In the genomic region with DNA sequence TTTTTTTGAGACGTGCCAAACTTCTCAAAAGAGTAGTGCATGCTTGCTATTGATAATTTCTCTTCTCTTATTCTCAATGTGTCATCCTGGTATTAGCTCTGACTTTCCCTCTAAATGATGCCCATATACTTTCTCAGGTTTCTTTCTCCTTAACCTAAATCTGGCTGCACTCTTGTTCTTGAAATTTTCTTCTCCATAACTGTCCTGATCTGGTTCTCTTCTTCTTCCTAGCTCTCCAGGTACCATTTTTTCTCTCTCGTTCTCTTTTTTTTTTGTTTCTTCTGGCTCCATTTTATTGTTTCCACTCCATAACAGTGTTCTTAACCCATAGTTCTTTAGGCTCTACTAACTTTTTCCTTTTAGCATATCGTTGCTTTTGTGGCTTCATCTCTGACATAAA, we compare ENCODE assay signal across 19 cellular contexts. TPM values are rescaled to one million over a fixed set of nuclear protein-coding genes. Genes with fewer than 3 reads are reported as not detected.
A peak's percentile ranks its signal among the peaks of the same experiment; 100 is the strongest.
DNase-seq lines count a peak whose midpoint lies in the region; ATAC-seq and TF ChIP-seq lines count a peak whose summit lies in the region.
"Had no signal": no experiment of that assay in that cellular context is flagged by ENCODE, and none has a peak within 500 bp of the region (broad histone marks: within the 10 kb centered on the region; RNA-seq: fewer than 3 reads in every experiment).

No MANE protein-coding gene starts in this region.

- H3K4me1 ChIP-seq in Panc1 (ENCODE audit: control insufficient read depth, insufficient read depth, low read length): peaks cover 11% of the 10 kb centered on the region; the same call in 1 of the 2 replicates
- H3K4me1 ChIP-seq in body of pancreas: peaks cover 44% of the 10 kb centered on the region

- peaks cover 6% of the 10 kb centered on the region for H3K36me3 Mint-ChIP-seq in Calu3 (ENCODE audit: insufficient read depth, unreplicated experiment)
- H3K36me3 Mint-ChIP-seq in osteocyte (ENCODE audit: unreplicated experiment): no peaks in the 10 kb centered on the region
- H3K36me3 Mint-ChIP-seq in activated T-helper 2 cell treated with anti-CD3 and anti-CD28 coated beads, Interferon-gamma antibody, Interleukin-2, Interleukin-4, amounts not matched to agents 10 μg/mL and 5 μg/mL and 100 μg/mL, durations not matched to agents 14 hours and 24 hours and 36 hours (ENCODE audit: low read depth): no peaks in the 10 kb centered on the region
- H3K36me3 Mint-ChIP-seq: CD8-positive, alpha-beta T cell had no signal

- H3K27ac Mint-ChIP-seq in Calu3 (ENCODE audit: unreplicated experiment) (peak overlapping the region; percentile 87), osteocyte (ENCODE audit: unreplicated experiment) (peak overlapping the region; percentile 13)
- H3K27ac Mint-ChIP-seq in activated T-helper 2 cell treated with anti-CD3 and anti-CD28 coated beads, Interferon-gamma antibody, Interleukin-2, Interleukin-4, amounts not matched to agents 10 μg/mL and 5 μg/mL and 100 μg/mL, durations not matched to agents 14 hours and 24 hours and 36 hours: no peak overlapping the region
- H3K27ac Mint-ChIP-seq: CD8-positive, alpha-beta T cell had no signal

- TF ChIP-seq CTCF in Calu3 (IDR thresholded peaks at IDR 0.05; ENCODE audit: unreplicated experiment) (no peak), Panc1 (IDR thresholded peaks at IDR 0.05) (no peak), body of pancreas (IDR thresholded peaks at IDR 0.05) (no peak), osteocyte (IDR thresholded peaks at IDR 0.05) (no peak), dorsolateral prefrontal cortex (IDR thresholded peaks at IDR 0.05 in 54 of 56, conservative IDR thresholded peaks at IDR 0.05 in 2 of 56; ENCODE audit: low read depth in 1 of 56, partially characterized antibody in 56 of 56) (no peak)

- no peaks in the 10 kb centered on the region for H3K27me3 ChIP-seq in Panc1 (ENCODE audit: control insufficient read depth, insufficient read depth, low read length)
- H3K27me3 ChIP-seq in body of pancreas: no peaks in the 10 kb centered on the region
- H3K27me3 ChIP-seq in dorsolateral prefrontal cortex: no peaks in the 10 kb centered on the region
- H3K27me3 ChIP-seq: BLaER1 treated with 17β-estradiol and CSF1 and Interleukin-3, amounts not matched to agents 10 nM and 100 nM had no signal

- H3K27me3 Mint-ChIP-seq in Calu3 (ENCODE audit: unreplicated experiment) (no peaks in the 10 kb centered on the region), osteocyte (ENCODE audit: unreplicated experiment) (no peaks in the 10 kb centered on the region)
- H3K27me3 Mint-ChIP-seq in activated T-helper 2 cell treated with anti-CD3 and anti-CD28 coated beads, Interferon-gamma antibody, Interleukin-2, Interleukin-4, amounts not matched to agents 10 μg/mL and 5 μg/mL and 100 μg/mL, durations not matched to agents 14 hours and 24 hours and 36 hours (ENCODE audit: low read depth): no peaks in the 10 kb centered on the region

- H3K27ac ChIP-seq in Panc1 (ENCODE audit: low read length): peak overlapping the region; percentile 80
- peak overlapping the region in 3 of 4 donors; percentile 77 to 88 (median 82) for H3K27ac ChIP-seq in body of pancreas
- H3K27ac ChIP-seq in dorsolateral prefrontal cortex: no peak overlapping the region
- H3K27ac ChIP-seq: BLaER1 treated with 17β-estradiol and CSF1 and Interleukin-3, amounts not matched to agents 10 nM and 100 nM had no signal

- CTCF ChIA-PET in Calu3 (lab: Charles Lee): interaction anchor here (0.6 to 1.5 kb wide), 3 partner anchors 61 to 718 kb away, joined by 3 to 7 read pairs (median 4); no protein-coding TSS in a partner anchor
- CTCF ChIA-PET in Panc1 (lab: Charles Lee): no interaction called here

- intact Hi-C loops in Calu3 (cut with micrococcal nuclease; ENCODE audit: unreplicated experiment): loop anchor here (1.0 to 10.0 kb wide), 7 partner anchors 52 to 450 kb away; no protein-coding TSS in a partner anchor
- intact Hi-C loops in Panc1 (cut with micrococcal nuclease; ENCODE audit: unreplicated experiment): loop anchor here (5.0 kb wide), 1 partner anchor 137 kb away; no protein-coding TSS in a partner anchor
- intact Hi-C loops in body of pancreas (cut with DNase I): no loop called here
- intact Hi-C loops in dorsolateral prefrontal cortex (cut with DNase I): no loop called here
- intact Hi-C loops in activated T-helper 2 cell treated with anti-CD3 and anti-CD28 coated beads, Interferon-gamma antibody, Interleukin-2, Interleukin-4, amounts not matched to agents 10 μg/mL and 5 μg/mL and 100 μg/mL, durations not matched to agents 14 hours and 24 hours and 36 hours (cut with micrococcal nuclease): loop anchor here (5.0 kb wide), 1 partner anchor 137 kb away; no protein-coding TSS in a partner anchor

- in situ Hi-C loops in Panc1 (cut with HindIII; ENCODE audit: low pct_unique_long_range_greater_than_20kb, low sequenced_read_pairs): no loop called here

- no TSS peak for BruUV-seq in Calu3 (replicated peaks; lab: Mats Ljungman, UMichigan)
- BruUV-seq in Panc1 (replicated peaks; lab: Mats Ljungman, UMichigan): no TSS peak

- POLR2A ChIA-PET in Panc1 (lab: Charles Lee): interaction anchor here (0.7 kb wide), 1 partner anchor 24 kb away, joined by 3 read pairs; no protein-coding TSS in a partner anchor

- H3K4me1 Mint-ChIP-seq in Calu3 (ENCODE audit: low read depth, unreplicated experiment) (peaks cover 47% of the 10 kb centered on the region), osteocyte (ENCODE audit: unreplicated experiment) (peaks cover 53% of the 10 kb centered on the region)
- peaks cover 1% of the 10 kb centered on the region for H3K4me1 Mint-ChIP-seq in activated T-helper 2 cell treated with anti-CD3 and anti-CD28 coated beads, Interferon-gamma antibody, Interleukin-2, Interleukin-4, amounts not matched to agents 10 μg/mL and 5 μg/mL and 100 μg/mL, durations not matched to agents 14 hours and 24 hours and 36 hours (ENCODE audit: low read depth)

- 50 to 57% methylated on average over 3 of the region's 3 CpGs for WGBS in body of pancreas, 2 donors

- peaks cover 3% of the 10 kb centered on the region; the same call in 1 of the 2 replicates for H3K9me3 ChIP-seq in Panc1 (ENCODE audit: control insufficient read depth, insufficient read depth, low read depth, low read length)
- no peaks in the 10 kb centered on the region for H3K9me3 ChIP-seq in body of pancreas

- H3K4me3 Mint-ChIP-seq in Calu3 (ENCODE audit: low read depth, unreplicated experiment): no peak overlapping the region
- no peak overlapping the region for H3K4me3 Mint-ChIP-seq in osteocyte (ENCODE audit: unreplicated experiment)
- no peak overlapping the region for H3K4me3 Mint-ChIP-seq in activated T-helper 2 cell treated with anti-CD3 and anti-CD28 coated beads, Interferon-gamma antibody, Interleukin-2, Interleukin-4, amounts not matched to agents 10 μg/mL and 5 μg/mL and 100 μg/mL, durations not matched to agents 14 hours and 24 hours and 36 hours (ENCODE audit: low read depth)
- H3K4me3 Mint-ChIP-seq: CD8-positive, alpha-beta T cell had no signal

- peaks cover 4% of the 10 kb centered on the region for H3K9me3 Mint-ChIP-seq in Calu3 (ENCODE audit: low read depth, unreplicated experiment)
- H3K9me3 Mint-ChIP-seq in osteocyte (ENCODE audit: unreplicated experiment): no peaks in the 10 kb centered on the region
- H3K9me3 Mint-ChIP-seq in activated T-helper 2 cell treated with anti-CD3 and anti-CD28 coated beads, Interferon-gamma antibody, Interleukin-2, Interleukin-4, amounts not matched to agents 10 μg/mL and 5 μg/mL and 100 μg/mL, durations not matched to agents 14 hours and 24 hours and 36 hours: no peaks in the 10 kb centered on the region
- H3K9me3 Mint-ChIP-seq: CD8-positive, alpha-beta T cell had no signal

- ATAC-seq in Panc1 (no peak), body of pancreas (no peak)
- ATAC-seq: CD8-positive, alpha-beta T cell had no signal

- H3K4me3 ChIP-seq in Panc1 (ENCODE audit: low read depth in 2 of 2, low read length in 2 of 2) (no peak overlapping the region), body of pancreas (no peak overlapping the region), dorsolateral prefrontal cortex (no peak overlapping the region)
- H3K4me3 ChIP-seq: BLaER1 treated with 17β-estradiol and CSF1 and Interleukin-3, amounts not matched to agents 10 nM and 100 nM had no signal

- no peak for TF ChIP-seq POLR2A in body of pancreas (IDR thresholded peaks at IDR 0.05)

- DNase-seq in Calu3: no peak
- DNase-seq in Panc1 (ENCODE audit: low read depth, low spot score): no peak
- DNase-seq in body of pancreas: no peak
- DNase-seq in osteocyte (ENCODE audit: extremely low spot score, unreplicated experiment): no peak
- DNase-seq in SHP77 treated with DMSO at 0.1 percent for 48 hours (lab: John Stamatoyannopoulos, UW): no peak
- DNase-seq in stimulated activated CD4-positive, alpha-beta T cell treated with anti-CD3 and anti-CD28 coated beads, Interleukin-1b, Interleukin-23, amount 100 ng/mL, for 48 hours: no peak
- no peak for DNase-seq in dorsolateral prefrontal cortex
- DNase-seq in activated T-helper 2 cell treated with anti-CD3 and anti-CD28 coated beads, Interferon-gamma antibody, Interleukin-2, Interleukin-4, amounts not matched to agents 10 μg/mL and 5 μg/mL and 100 μg/mL, durations not matched to agents 14 hours and 24 hours and 36 hours (ENCODE audit: low spot score): no peak
- DNase-seq: CD8-positive, alpha-beta T cell; Karpas-422; NCI-H1092; NCI-H1436 treated with DMSO at 0.1 percent for 48 hours; NCI-H2029; NCI-H446 treated with DMSO at 0.1 percent for 48 hours; SIG-M5 had no signal

- H3K36me3 ChIP-seq in Panc1 (ENCODE audit: control insufficient read depth, insufficient read depth, low read length) (no peaks in the 10 kb centered on the region), body of pancreas (replicated peaks in 1 of 2; ENCODE audit: insufficient read depth in 1 of 2, low read depth in 2 of 2) (no peaks in the 10 kb centered on the region)
- H3K36me3 ChIP-seq: BLaER1 treated with 17β-estradiol and CSF1 and Interleukin-3, amounts not matched to agents 10 nM and 100 nM had no signal

RNA-seq across cellular contexts. Expression of a gene that starts 47.9 kb away (rescaled TPM):
- total RNA-seq in Calu3 (2022) (0.42 and 0.45 TPM in 2 replicates), Panc1 (2021; ENCODE audit: unreplicated experiment) (not detected), body of pancreas (not detected), osteocyte (not detected in 2 replicates), dorsolateral prefrontal cortex (not detected)
- not detected for polyA plus RNA-seq in Panc1 (2012; ENCODE audit: insufficient read length)
- not detected in 2 replicates for total RNA-seq in activated T-helper 2 cell treated with anti-CD3 and anti-CD28 coated beads, Interferon-gamma antibody, Interleukin-2, Interleukin-4, amounts not matched to agents 10 μg/mL and 5 μg/mL and 100 μg/mL, durations not matched to agents 14 hours and 24 hours and 36 hours
- total RNA-seq: A673; CD8-positive, alpha-beta T cell; H1; MCF 10A had no signal
- polyA plus RNA-seq: H1 had no signal

Comparison
In these comparisons a context has a peak if more than half of its experiments do, and no peak if none do; other contexts are left out.
1. H3K27ac ChIP-seq: peak in Panc1 (single experiment) and body of pancreas (3 of 4); none in dorsolateral prefrontal cortex (0 of 59).
2. intact Hi-C loops: an anchor here in Calu3 (1.0 to 10.0 kb wide), Panc1 (5.0 kb wide) and activated T-helper 2 cell treated with anti-CD3 and anti-CD28 coated beads, Interferon-gamma antibody, Interleukin-2, Interleukin-4, amounts not matched to agents 10 μg/mL and 5 μg/mL and 100 μg/mL, durations not matched to agents 14 hours and 24 hours and 36 hours (5.0 kb wide); none called in body of pancreas and dorsolateral prefrontal cortex.